10 cellular contexts compared by ENCODE assay signal in the genomic region with DNA sequence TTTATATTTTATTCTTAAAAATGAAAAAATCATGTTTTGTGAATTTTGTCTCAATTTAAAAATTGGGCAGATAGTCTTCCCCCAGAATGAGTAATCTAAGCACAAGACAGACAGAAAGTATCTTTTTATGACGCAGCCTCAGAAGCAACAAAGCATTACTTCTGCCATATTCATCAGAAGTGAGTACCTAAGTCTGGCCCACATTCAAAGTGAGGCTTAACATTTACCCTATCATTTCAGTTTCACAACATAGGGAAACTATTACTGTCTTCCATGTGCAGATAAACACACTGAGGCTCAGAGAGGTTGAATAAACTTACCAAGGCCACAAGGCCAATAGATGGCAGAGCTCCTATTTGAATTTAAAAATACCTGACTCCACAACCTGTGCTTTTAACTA. TPM values are rescaled to one million over a fixed set of nuclear protein-coding genes. Genes with fewer than 3 reads are reported as not detected.
DNase-seq lines count a peak whose midpoint lies in the region; ATAC-seq, FAIRE-seq and TF ChIP-seq lines count a peak whose summit lies in the region.
"Had no signal": no experiment of that assay in that cellular context is flagged by ENCODE, and none has a peak within 500 bp of the region (broad histone marks: within the 10 kb centered on the region; RNA-seq: fewer than 3 reads in every experiment).

No MANE protein-coding gene starts in this region.

- H3K9me2 ChIP-seq in GM23248 (ENCODE audit: insufficient read depth): no peaks in the 10 kb centered on the region

- intact Hi-C loops in activated CD8-positive, alpha-beta T cell treated with anti-CD3 and anti-CD28 coated beads for 36 hours (cut with micrococcal nuclease): no loop called here

- peak overlapping the region; percentile 90 for H3K27ac Mint-ChIP-seq in activated CD8-positive, alpha-beta T cell treated with anti-CD3 and anti-CD28 coated beads for 36 hours
- no peak overlapping the region for H3K27ac Mint-ChIP-seq in activated CD8-positive, alpha-beta T cell treated with anti-CD3 and anti-CD28 coated beads, Interleukin-2, amount 10 ng/mL, durations not matched to agents 7 days and 5 days

- no peak for TF ChIP-seq EP300 in tibial nerve (IDR thresholded peaks at IDR 0.05)

- no peak for TF ChIP-seq CTCF in activated CD8-positive, alpha-beta T cell treated with anti-CD3 and anti-CD28 coated beads for 36 hours (IDR thresholded peaks at IDR 0.05)
- TF ChIP-seq CTCF in osteoblast (IDR thresholded peaks at IDR 0.05; ENCODE audit: extremely low read depth, low read depth, low read length) (no peak), tibial nerve (IDR thresholded peaks at IDR 0.05) (no peak)

- H3K27me3 Mint-ChIP-seq in activated CD8-positive, alpha-beta T cell treated with anti-CD3 and anti-CD28 coated beads for 36 hours: no peaks in the 10 kb centered on the region
- no peaks in the 10 kb centered on the region for H3K27me3 Mint-ChIP-seq in activated CD8-positive, alpha-beta T cell treated with anti-CD3 and anti-CD28 coated beads, Interleukin-2, amount 10 ng/mL, durations not matched to agents 7 days and 5 days (ENCODE audit: low read depth)

- peak; percentile 70 for ATAC-seq in activated CD8-positive, alpha-beta T cell treated with anti-CD3 and anti-CD28 coated beads for 36 hours
- no peak for ATAC-seq in activated CD8-positive, alpha-beta T cell treated with anti-CD3 and anti-CD28 coated beads, Interleukin-2, amount 10 ng/mL, durations not matched to agents 7 days and 5 days
- ATAC-seq: A549 had no signal

- H4K20me1 ChIP-seq in GM23248 (ENCODE audit: insufficient read depth) (no peaks in the 10 kb centered on the region), osteoblast (ENCODE audit: insufficient read depth, low read length) (no peaks in the 10 kb centered on the region)

- DNase-seq in activated CD8-positive, alpha-beta T cell treated with anti-CD3 and anti-CD28 coated beads for 36 hours: peak; percentile 17
- DNase-seq in activated CD8-positive, alpha-beta T cell treated with anti-CD3 and anti-CD28 coated beads, Interleukin-2, amount 10 ng/mL, durations not matched to agents 7 days and 5 days: no peak
- DNase-seq in GM23248 (peak; percentile 82), RKO (ENCODE audit: low spot score) (peak; percentile 20), osteoblast (ENCODE audit: insufficient read length, low spot score, missing footprints) (peak; percentile 87), HPDE6-E6E7 (ENCODE audit: extremely low spot score) (no peak), tibial nerve (ENCODE audit: low spot score in 2 of 2) (no peak), frontal cortex (ENCODE audit: low spot score in 2 of 2) (no peak)
- DNase-seq: SW 1271 had no signal

- H3K79me2 ChIP-seq in GM23248 (ENCODE audit: insufficient read depth) (peaks cover 4% of the 10 kb centered on the region), osteoblast (ENCODE audit: insufficient read depth, low read length) (peaks cover 4% of the 10 kb centered on the region)

- no peaks in the 10 kb centered on the region for H3K36me3 ChIP-seq in GM23248 (ENCODE audit: low read depth)
- no peaks in the 10 kb centered on the region for H3K36me3 ChIP-seq in osteoblast (ENCODE audit: insufficient read depth, low read length)
- H3K36me3 ChIP-seq in tibial nerve: no peaks in the 10 kb centered on the region

- H3F3A ChIP-seq in GM23248 (ENCODE audit: insufficient read depth): peaks cover 17% of the 10 kb centered on the region

- CTCF ChIA-PET in activated CD8-positive, alpha-beta T cell treated with anti-CD3 and anti-CD28 coated beads for 36 hours (lab: Charles Lee): interaction anchor here (1.0 kb wide), 1 partner anchor 31 kb away, joined by 3 read pairs; no protein-coding TSS in a partner anchor
- CTCF ChIA-PET in activated CD8-positive, alpha-beta T cell treated with anti-CD3 and anti-CD28 coated beads, Interleukin-2, amount 10 ng/mL, durations not matched to agents 7 days and 5 days (lab: Charles Lee): no interaction called here

- H3K27ac ChIP-seq in GM23248 (no peak overlapping the region), osteoblast (ENCODE audit: low read depth, low read length) (peak overlapping the region; percentile 48), tibial nerve (no peak overlapping the region)
- H3K27ac ChIP-seq: A549 had no signal

- H3K4me2 ChIP-seq in GM23248 (ENCODE audit: unreplicated experiment) (no peak overlapping the region), osteoblast (ENCODE audit: insufficient read depth, low read length) (no peak overlapping the region)
- H3K4me2 ChIP-seq: A549 had no signal

- no peak for TF ChIP-seq POLR2A in tibial nerve (IDR thresholded peaks at IDR 0.05)

- in situ Hi-C loops in GM23248 (cut with MboI): no loop called here

- H3K9me3 Mint-ChIP-seq in activated CD8-positive, alpha-beta T cell treated with anti-CD3 and anti-CD28 coated beads for 36 hours: no peaks in the 10 kb centered on the region
- no peaks in the 10 kb centered on the region for H3K9me3 Mint-ChIP-seq in activated CD8-positive, alpha-beta T cell treated with anti-CD3 and anti-CD28 coated beads, Interleukin-2, amount 10 ng/mL, durations not matched to agents 7 days and 5 days (ENCODE audit: insufficient read depth)

- H3K4me1 ChIP-seq in GM23248 (ENCODE audit: insufficient read depth) (peaks cover 10% of the 10 kb centered on the region; the same call in 1 of the 2 replicates), osteoblast (ENCODE audit: insufficient read depth, low read length) (peaks cover 7% of the 10 kb centered on the region), tibial nerve (peaks cover 0 to 4% (median 0%) of the 10 kb centered on the region in 4 donors)

- no peak for FAIRE-seq in frontal cortex (lab: Jason Lieb, UNC)
- FAIRE-seq: A549 had no signal

- H2AFZ ChIP-seq in GM23248 (no peak overlapping the region), osteoblast (ENCODE audit: low read length) (no peak overlapping the region)

- WGBS in GM23248 (ENCODE audit: low coverage in 1 of 2, low lambda C conversion rate in 2 of 2, missing lambda C conversion rate in 2 of 2), 2 experiments: 0 to 11% methylated on average over 1 of the region's 1 CpG
- 72 to 100% methylated on average over 1 of the region's 1 CpG for WGBS in tibial nerve, 2 donors

- H3K4me1 Mint-ChIP-seq in activated CD8-positive, alpha-beta T cell treated with anti-CD3 and anti-CD28 coated beads for 36 hours (ENCODE audit: low read depth): peaks cover 36% of the 10 kb centered on the region
- peaks cover 30% of the 10 kb centered on the region for H3K4me1 Mint-ChIP-seq in activated CD8-positive, alpha-beta T cell treated with anti-CD3 and anti-CD28 coated beads, Interleukin-2, amount 10 ng/mL, durations not matched to agents 7 days and 5 days (ENCODE audit: low read depth)

- no peak overlapping the region for H3K4me3 Mint-ChIP-seq in activated CD8-positive, alpha-beta T cell treated with anti-CD3 and anti-CD28 coated beads for 36 hours
- no peak overlapping the region for H3K4me3 Mint-ChIP-seq in activated CD8-positive, alpha-beta T cell treated with anti-CD3 and anti-CD28 coated beads, Interleukin-2, amount 10 ng/mL, durations not matched to agents 7 days and 5 days

- H3K27me3 ChIP-seq in GM23248 (replicated peaks; ENCODE audit: insufficient read depth) (no peaks in the 10 kb centered on the region), osteoblast (ENCODE audit: insufficient read depth, low read length) (no peaks in the 10 kb centered on the region), tibial nerve (no peaks in the 10 kb centered on the region)

- H3K36me3 Mint-ChIP-seq in activated CD8-positive, alpha-beta T cell treated with anti-CD3 and anti-CD28 coated beads for 36 hours (ENCODE audit: low read depth): no peaks in the 10 kb centered on the region
- no peaks in the 10 kb centered on the region for H3K36me3 Mint-ChIP-seq in activated CD8-positive, alpha-beta T cell treated with anti-CD3 and anti-CD28 coated beads, Interleukin-2, amount 10 ng/mL, durations not matched to agents 7 days and 5 days (ENCODE audit: low read depth)

- POLR2A ChIA-PET in activated CD8-positive, alpha-beta T cell treated with anti-CD3 and anti-CD28 coated beads for 36 hours (lab: Charles Lee): interaction anchor here (0.7 kb wide), 1 partner anchor 120 kb away, joined by 3 read pairs; a partner anchor contains a TSS
- POLR2A ChIA-PET in activated CD8-positive, alpha-beta T cell treated with anti-CD3 and anti-CD28 coated beads, Interleukin-2, amount 10 ng/mL, durations not matched to agents 7 days and 5 days (lab: Charles Lee): no interaction called here

- no peak overlapping the region for H3K4me3 ChIP-seq in GM23248
- no peak overlapping the region for H3K4me3 ChIP-seq in osteoblast (ENCODE audit: insufficient read depth, low read length)
- H3K4me3 ChIP-seq in tibial nerve: no peak overlapping the region
- H3K4me3 ChIP-seq: A549 had no signal

- H3K9me3 ChIP-seq in GM23248 (ENCODE audit: low read depth) (no peaks in the 10 kb centered on the region), osteoblast (ENCODE audit: low read depth, low read length) (no peaks in the 10 kb centered on the region), tibial nerve (no peaks in the 10 kb centered on the region)
- H3K9me3 ChIP-seq: A549 had no signal

- no peak overlapping the region for H3K9ac ChIP-seq in GM23248

RNA-seq across cellular contexts. Expression of a gene that starts 4.4 kb away (rescaled TPM):
- total RNA-seq in activated CD8-positive, alpha-beta T cell treated with anti-CD3 and anti-CD28 coated beads for 36 hours: 10 to 100 TPM; 39.6 to 42.0 TPM
- total RNA-seq in activated CD8-positive, alpha-beta T cell treated with anti-CD3 and anti-CD28 coated beads, Interleukin-2, amount 10 ng/mL, durations not matched to agents 7 days and 5 days: 10 to 100 TPM; 29.3 to 32.3 TPM
- total RNA-seq in GM23248 (2014; rRNA removed; shearing (Covaris generic)): 447 and 571 TPM in 2 replicates
- 679 and 696 TPM in 2 replicates for polyA plus RNA-seq in GM23248 (2016; fragmentation: Nextera tagmentation; extraction: Ambion mirVana)
- total RNA-seq in osteoblast (253 and 284 TPM in 2 replicates), tibial nerve (100 to 1,000 TPM; 108 to 175 (median 118) TPM), frontal cortex (53.4 TPM)

Comparison
In these comparisons a context has a peak if more than half of its experiments do, and no peak if none do; other contexts are left out.
1. DNase-seq: peak in activated CD8-positive, alpha-beta T cell treated with anti-CD3 and anti-CD28 coated beads for 36 hours (single experiment), GM23248 (single experiment), RKO (single experiment) and osteoblast (single experiment); none in activated CD8-positive, alpha-beta T cell treated with anti-CD3 and anti-CD28 coated beads, Interleukin-2, amount 10 ng/mL, durations not matched to agents 7 days and 5 days (single experiment), HPDE6-E6E7 (single experiment), tibial nerve (0 of 2) and frontal cortex (0 of 2).